In the genomic region with DNA sequence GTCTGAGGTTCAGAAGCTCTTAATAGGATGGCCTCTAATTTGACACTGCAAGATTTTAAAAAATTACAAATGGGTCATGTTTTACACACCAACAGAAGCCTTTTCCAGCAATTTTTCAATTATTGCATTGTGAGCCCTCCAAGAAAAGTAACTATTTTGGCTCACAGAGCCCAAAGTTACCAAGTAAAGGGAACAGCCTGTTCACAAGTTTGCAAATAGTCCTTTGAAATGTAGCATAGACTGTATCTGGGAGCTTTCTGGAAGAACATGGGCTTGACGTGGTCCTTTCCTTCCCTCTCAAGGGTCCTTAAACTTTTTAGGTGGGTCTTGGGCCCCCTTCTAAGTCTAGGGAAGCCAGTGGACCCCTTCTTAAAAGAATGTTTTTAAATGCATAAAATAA, we compare ENCODE assay signal across 30 cellular contexts. TPM values are rescaled to one million over a fixed set of nuclear protein-coding genes. Genes with fewer than 3 reads are reported as not detected.
"Had no signal": no experiment of that assay in that cellular context is flagged by ENCODE, and none has a peak within 500 bp of the region (broad histone marks: within the 10 kb centered on the region; RNA-seq: fewer than 3 reads in every experiment).

No MANE protein-coding gene starts in this region.

- H3K9me3 ChIP-seq: adrenal gland, breast epithelium, MG63 had no signal

- H3K27ac Mint-ChIP-seq: activated CD8-positive, alpha-beta T cell treated with anti-CD3 and anti-CD28 coated beads, Interleukin-2, amount 10 ng/mL, durations not matched to agents 7 days and 5 days; activated naive CD8-positive, alpha-beta T cell treated with anti-CD3 and anti-CD28 coated beads, Interleukin-2, amount 10 ng/mL, durations not matched to agents 7 days and 5 days; activated T-cell treated with anti-CD3 and anti-CD28 coated beads, Interleukin-2, amount 50 U/mL, for 24 hours; activated T-helper 1 cell treated with anti-CD3 and anti-CD28 coated beads, Interleukin-12 subunit alpha, Interleukin-12 subunit beta, Interleukin-2, Interleukin-4 antibody, amounts not matched to agents 30 ng/mL and 10 ng/mL and 1 ng/mL, durations not matched to agents 14 hours and 24 hours and 36 hours; T-helper 1 cell treated with Interleukin-12 subunit alpha and Interleukin-12 subunit beta and Interleukin-4 antibody, amounts not matched to agents 30 μg/mL and 1 μg/mL, for 36 hours; WTC11 had no signal

- DNase-seq: activated CD4-positive, alpha-beta T cell treated with anti-CD3 and anti-CD28 coated beads for 48 hours; activated CD4-positive, alpha-beta T cell treated with anti-CD3 and anti-CD28 coated beads, Interleukin-2, amount 50 U/mL, for 4 hours; activated CD4-positive, CD25-positive, alpha-beta regulatory T cell treated with anti-CD3 and anti-CD28 coated beads, Interleukin-2, amount 50 U/mL, for 72 hours; activated CD8-positive, alpha-beta T cell treated with anti-CD3 and anti-CD28 coated beads, Interleukin-2, amount 10 ng/mL, durations not matched to agents 7 days and 5 days; activated effector memory CD4-positive, alpha-beta T cell treated with Interleukin-2 at 50 U/mL for 16 hours; activated naive CD4-positive, alpha-beta T cell treated with Interleukin-2 at 50 U/mL for 16 hours; activated naive CD8-positive, alpha-beta T cell treated with anti-CD3 and anti-CD28 coated beads, Interleukin-2, amount 10 ng/mL, durations not matched to agents 7 days and 5 days; activated T-cell treated with anti-CD3 and anti-CD28 coated beads, Interleukin-2, amount 50 U/mL, for 24 hours; adrenal gland; anterior cingulate cortex; MG63; MV-4-11; NCI-H1092 treated with DMSO at 0.1 percent for 48 hours; NCI-H1417 treated with DMSO at 0.1 percent for 48 hours; NCI-H1694 treated with DMSO at 0.1 percent for 48 hours; NCI-H2029 treated with DMSO at 0.1 percent for 48 hours; NCI-H345; NCI-H510A; NCI-H526 treated with DMSO at 0.1 percent for 48 hours; NCI-H82; OCI-M1; SHP77 treated with DMSO at 0.1 percent for 48 hours had no signal

- H3K4me3 Mint-ChIP-seq: activated naive CD8-positive, alpha-beta T cell treated with anti-CD3 and anti-CD28 coated beads, Interleukin-2, amount 10 ng/mL, durations not matched to agents 7 days and 5 days; activated T-helper 1 cell treated with anti-CD3 and anti-CD28 coated beads, Interleukin-12 subunit alpha, Interleukin-12 subunit beta, Interleukin-2, Interleukin-4 antibody, amounts not matched to agents 30 ng/mL and 10 ng/mL and 1 ng/mL, durations not matched to agents 14 hours and 24 hours and 36 hours; T-helper 1 cell treated with Interleukin-12 subunit alpha and Interleukin-12 subunit beta and Interleukin-4 antibody, amounts not matched to agents 30 μg/mL and 1 μg/mL, for 36 hours had no signal

- H3K36me3 Mint-ChIP-seq: WTC11 had no signal

- ATAC-seq: activated CD8-positive, alpha-beta T cell treated with anti-CD3 and anti-CD28 coated beads, Interleukin-2, amount 10 ng/mL, durations not matched to agents 7 days and 5 days; Panc1; WTC11 had no signal

- H3K9ac ChIP-seq: KMS-11 had no signal

- H3K4me3 ChIP-seq: adrenal gland, MG63 had no signal

- H3K9me3 Mint-ChIP-seq: activated naive CD8-positive, alpha-beta T cell treated with anti-CD3 and anti-CD28 coated beads, Interleukin-2, amount 10 ng/mL, durations not matched to agents 7 days and 5 days; activated T-cell treated with anti-CD3 and anti-CD28 coated beads, Interleukin-2, amount 50 U/mL, for 24 hours; activated T-helper 1 cell treated with anti-CD3 and anti-CD28 coated beads, Interleukin-12 subunit alpha, Interleukin-12 subunit beta, Interleukin-2, Interleukin-4 antibody, amounts not matched to agents 30 ng/mL and 10 ng/mL and 1 ng/mL, durations not matched to agents 14 hours and 24 hours and 36 hours; T-helper 1 cell treated with Interleukin-12 subunit alpha and Interleukin-12 subunit beta and Interleukin-4 antibody, amounts not matched to agents 30 μg/mL and 1 μg/mL, for 36 hours; WTC11 had no signal

- H3K27ac ChIP-seq: adrenal gland, breast epithelium, KMS-11, RWPE1 had no signal

- H3K4me2 ChIP-seq: KMS-11 had no signal

- H3K36me3 ChIP-seq: adrenal gland, breast epithelium, MG63 had no signal

RNA-seq across cellular contexts. Expression of a gene that starts 1.3 kb away (rescaled TPM):
- total RNA-seq: activated CD8-positive, alpha-beta T cell treated with anti-CD3 and anti-CD28 coated beads, Interleukin-2, amount 10 ng/mL, durations not matched to agents 7 days and 5 days; SK-MEL-5 had no signal

RNA-seq across cellular contexts. Expression of a gene that starts 23.5 kb away (rescaled TPM):
- total RNA-seq: activated CD8-positive, alpha-beta T cell treated with anti-CD3 and anti-CD28 coated beads, Interleukin-2, amount 10 ng/mL, durations not matched to agents 7 days and 5 days; activated naive CD8-positive, alpha-beta T cell treated with anti-CD3 and anti-CD28 coated beads, Interleukin-2, amount 10 ng/mL, durations not matched to agents 7 days and 5 days; activated T-helper 1 cell treated with anti-CD3 and anti-CD28 coated beads, Interleukin-12 subunit alpha, Interleukin-12 subunit beta, Interleukin-2, Interleukin-4 antibody, amounts not matched to agents 30 ng/mL and 10 ng/mL and 1 ng/mL, durations not matched to agents 14 hours and 24 hours and 36 hours; adrenal gland; breast epithelium; SK-MEL-5; WTC11 had no signal

RNA-seq across cellular contexts. Expression of a gene that starts 49.4 kb away (rescaled TPM):
- total RNA-seq: activated CD8-positive, alpha-beta T cell treated with anti-CD3 and anti-CD28 coated beads, Interleukin-2, amount 10 ng/mL, durations not matched to agents 7 days and 5 days; activated naive CD8-positive, alpha-beta T cell treated with anti-CD3 and anti-CD28 coated beads, Interleukin-2, amount 10 ng/mL, durations not matched to agents 7 days and 5 days; activated T-helper 1 cell treated with anti-CD3 and anti-CD28 coated beads, Interleukin-12 subunit alpha, Interleukin-12 subunit beta, Interleukin-2, Interleukin-4 antibody, amounts not matched to agents 30 ng/mL and 10 ng/mL and 1 ng/mL, durations not matched to agents 14 hours and 24 hours and 36 hours; breast epithelium; SK-MEL-5; WTC11 had no signal
